ENCODE assay signal across 24 cellular contexts in the genomic region with DNA sequence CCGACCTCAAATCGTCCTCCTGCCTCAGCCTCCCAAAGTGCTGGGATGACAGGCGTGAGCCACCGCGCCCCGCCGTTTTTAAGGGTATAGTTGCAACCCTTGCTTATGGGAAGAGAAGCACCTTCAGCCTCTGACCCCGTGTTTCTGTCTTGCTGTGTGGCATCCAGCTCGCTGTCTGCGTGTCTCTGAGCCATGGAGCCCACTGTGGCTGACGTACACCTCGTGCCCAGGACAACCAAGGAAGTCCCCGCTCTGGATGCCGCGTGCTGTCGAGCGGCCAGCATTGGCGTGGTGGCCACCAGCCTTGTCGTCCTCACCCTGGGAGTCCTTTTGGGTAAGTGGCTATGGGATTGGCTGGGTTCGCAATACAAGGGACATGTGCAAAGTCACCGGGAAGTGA. TPM values are rescaled to one million over a fixed set of nuclear protein-coding genes. Genes with fewer than 3 reads are reported as not detected.
"Had no signal": no experiment of that assay in that cellular context is flagged by ENCODE, and none has a peak within 500 bp of the region (broad histone marks: within the 10 kb centered on the region; RNA-seq: fewer than 3 reads in every experiment).

No MANE protein-coding gene starts in this region.

- H3K36me3 ChIP-seq: heart right ventricle, spleen, tibial artery, upper lobe of right lung, vagina had no signal

- H2AFZ ChIP-seq: parathyroid adenoma had no signal

- H3K4me3 ChIP-seq: coronary artery, heart right ventricle, psoas muscle, spleen, tibial artery, upper lobe of right lung, vagina had no signal

- H3K4me1 Mint-ChIP-seq: endodermal cell had no signal

- H3K4me1 ChIP-seq: parathyroid adenoma, upper lobe of right lung, vagina had no signal

- H3K9ac ChIP-seq: parathyroid adenoma had no signal

- H3K27me3 ChIP-seq: upper lobe of right lung, vagina had no signal

- DNase-seq: effector CD4-positive, alpha-beta T cell; endodermal cell; heart right ventricle; hypothalamus; kidney glomerular epithelial cell; natural killer cell; occipital lobe; psoas muscle; retina; spleen; tibial artery; upper lobe of right lung had no signal

- H3K79me2 ChIP-seq: parathyroid adenoma had no signal

- H3K9me3 Mint-ChIP-seq: mesothelial cell of epicardium; natural killer cell; stimulated activated naive CD8-positive, alpha-beta T cell treated with anti-CD3 and anti-CD28 coated beads, Interleukin-15, Interleukin-2, amounts not matched to agents 100 ng/mL and 50 ng/mL, for 24 hours had no signal

- H3K9me3 ChIP-seq: heart right ventricle, psoas muscle, tibial artery, upper lobe of right lung, vagina had no signal

- ATAC-seq: heart right ventricle, natural killer cell, psoas muscle, sciatic nerve, upper lobe of right lung had no signal

- H3K4me3 Mint-ChIP-seq: endodermal cell; mesothelial cell of epicardium; natural killer cell; neural crest cell; stimulated activated naive CD8-positive, alpha-beta T cell treated with anti-CD3 and anti-CD28 coated beads, Interleukin-15, Interleukin-2, amounts not matched to agents 100 ng/mL and 50 ng/mL, for 24 hours had no signal

- H3K27ac ChIP-seq: coronary artery, heart right ventricle, parathyroid adenoma, psoas muscle, spleen, tibial artery, upper lobe of right lung, vagina had no signal

- H3K36me3 Mint-ChIP-seq: mesothelial cell of epicardium, natural killer cell had no signal

- H3K27ac Mint-ChIP-seq: endodermal cell; mesothelial cell of epicardium; natural killer cell; stimulated activated naive CD8-positive, alpha-beta T cell treated with anti-CD3 and anti-CD28 coated beads, Interleukin-15, Interleukin-2, amounts not matched to agents 100 ng/mL and 50 ng/mL, for 24 hours had no signal

RNA-seq across cellular contexts. Expression of a gene that starts 29.5 kb away (rescaled TPM):
- total RNA-seq: dermis microvascular lymphatic vessel endothelial cell, fibroblast of lung, glomerular endothelial cell, heart right ventricle, mucosa of gallbladder, myocyte, natural killer cell, sciatic nerve, upper lobe of right lung, vagina had no signal
- polyA plus RNA-seq: fibroblast of lung, psoas muscle had no signal
